Comparison of ENCODE assay signal across 1 cellular context in genomic region chr4:142194905-142195304, GRCh38.
TF ChIP-seq lines count a peak whose summit lies in the region.

No MANE protein-coding gene starts in this region.

TF ChIP-seq in SK-N-SH, 30 proteins besides CTCF, POLR2A, EP300 and RAD21 (continued from another document):
- TF ChIP-seq, protein P1, sequence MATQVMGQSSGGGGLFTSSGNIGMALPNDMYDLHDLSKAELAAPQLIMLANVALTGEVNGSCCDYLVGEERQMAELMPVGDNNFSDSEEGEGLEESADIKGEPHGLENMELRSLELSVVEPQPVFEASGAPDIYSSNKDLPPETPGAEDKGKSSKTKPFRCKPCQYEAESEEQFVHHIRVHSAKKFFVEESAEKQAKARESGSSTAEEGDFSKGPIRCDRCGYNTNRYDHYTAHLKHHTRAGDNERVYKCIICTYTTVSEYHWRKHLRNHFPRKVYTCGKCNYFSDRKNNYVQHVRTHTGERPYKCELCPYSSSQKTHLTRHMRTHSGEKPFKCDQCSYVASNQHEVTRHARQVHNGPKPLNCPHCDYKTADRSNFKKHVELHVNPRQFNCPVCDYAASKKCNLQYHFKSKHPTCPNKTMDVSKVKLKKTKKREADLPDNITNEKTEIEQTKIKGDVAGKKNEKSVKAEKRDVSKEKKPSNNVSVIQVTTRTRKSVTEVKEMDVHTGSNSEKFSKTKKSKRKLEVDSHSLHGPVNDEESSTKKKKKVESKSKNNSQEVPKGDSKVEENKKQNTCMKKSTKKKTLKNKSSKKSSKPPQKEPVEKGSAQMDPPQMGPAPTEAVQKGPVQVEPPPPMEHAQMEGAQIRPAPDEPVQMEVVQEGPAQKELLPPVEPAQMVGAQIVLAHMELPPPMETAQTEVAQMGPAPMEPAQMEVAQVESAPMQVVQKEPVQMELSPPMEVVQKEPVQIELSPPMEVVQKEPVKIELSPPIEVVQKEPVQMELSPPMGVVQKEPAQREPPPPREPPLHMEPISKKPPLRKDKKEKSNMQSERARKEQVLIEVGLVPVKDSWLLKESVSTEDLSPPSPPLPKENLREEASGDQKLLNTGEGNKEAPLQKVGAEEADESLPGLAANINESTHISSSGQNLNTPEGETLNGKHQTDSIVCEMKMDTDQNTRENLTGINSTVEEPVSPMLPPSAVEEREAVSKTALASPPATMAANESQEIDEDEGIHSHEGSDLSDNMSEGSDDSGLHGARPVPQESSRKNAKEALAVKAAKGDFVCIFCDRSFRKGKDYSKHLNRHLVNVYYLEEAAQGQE (IDR thresholded peaks at IDR 0.05; ENCODE audit: low read depth, low read length) = no peak
- TF ChIP-seq NFIC (IDR thresholded peaks at IDR 0.05; ENCODE audit: borderline replicate concordance) = peak; percentile 48; the same call in 1 of the 2 replicates
